26 cellular contexts compared by ENCODE assay signal in genomic region chr7:65907501-65908198, GRCh38. TPM values are rescaled to one million over a fixed set of nuclear protein-coding genes. Genes with fewer than 3 reads are reported as not detected.
DNase-seq lines count a peak whose midpoint lies in the region; ATAC-seq and TF ChIP-seq lines count a peak whose summit lies in the region.
"Had no signal": no experiment of that assay in that cellular context is flagged by ENCODE, and none has a peak within 500 bp of the region (broad histone marks: within the 10 kb centered on the region; RNA-seq: fewer than 3 reads in every experiment).

No MANE protein-coding gene starts in this region.

- peaks cover 9% of the 10 kb centered on the region for H3K4me1 Mint-ChIP-seq in endodermal cell
- H3K4me1 Mint-ChIP-seq: activated naive CD8-positive, alpha-beta T cell treated with anti-CD3 and anti-CD28 coated beads, Interleukin-2, amount 50 U/mL, for 24 hours; T-helper 17 cell had no signal

- no peak overlapping the region for H2AFZ ChIP-seq in MM.1S (ENCODE audit: low read length)

- no peak overlapping the region for H3K9ac ChIP-seq in endodermal cell (ENCODE audit: extremely low read depth, low read length, poor library complexity, severe bottlenecking)
- H3K9ac ChIP-seq in MM.1S (ENCODE audit: low read length), result no peak overlapping the region

- H3K27me3 ChIP-seq in endodermal cell (ENCODE audit: control insufficient read depth, insufficient read depth, low read length, poor library complexity, severe bottlenecking), result no peaks in the 10 kb centered on the region
- no peaks in the 10 kb centered on the region for H3K27me3 ChIP-seq in lower lobe of right lung (ENCODE audit: low read depth)
- no peaks in the 10 kb centered on the region for H3K27me3 ChIP-seq in MM.1S (replicated peaks; ENCODE audit: insufficient read depth, low read length)
- H3K27me3 ChIP-seq: sigmoid colon, thyroid gland had no signal

- H3K36me3 ChIP-seq in endodermal cell (ENCODE audit: control insufficient read depth, insufficient read depth, low read length) (peaks cover 6% of the 10 kb centered on the region), lower lobe of right lung (no peaks in the 10 kb centered on the region), MM.1S (replicated peaks; ENCODE audit: insufficient read depth, low read length) (no peaks in the 10 kb centered on the region)
- H3K36me3 ChIP-seq: sigmoid colon, thyroid gland had no signal

- peak; percentile 15 for DNase-seq in LNCaP clone FGC (ENCODE audit: low read depth)
- peak; percentile 55 for DNase-seq in endodermal cell
- no peak for DNase-seq in lower lobe of right lung
- no peak for DNase-seq in MM.1S
- no peak for DNase-seq in effector CD8-positive, alpha-beta T cell (lab: John Stamatoyannopoulos, UW)
- DNase-seq: activated CD4-positive, alpha-beta T cell treated with anti-CD3 and anti-CD28 coated beads for 48 hours; activated gamma-delta T cell treated with Interleukin-2 at 50 U/mL for 16 hours; activated naive CD8-positive, alpha-beta T cell treated with anti-CD3 and anti-CD28 coated beads, Interleukin-2, amount 50 U/mL, for 24 hours; activated T-cell treated with anti-CD3 and anti-CD28 coated beads, Interleukin-2, amount 50 U/mL, for 24 hours; CD4-positive, alpha-beta T cell; cerebellar nuclear complex; DMS53; GF-D8; H9; immature natural killer cell; left ventricle myocardium superior; NCI-H524 treated with DMSO at 0.1 percent for 48 hours; sigmoid colon; T-helper 17 cell; thyroid gland had no signal

- H3K9me3 ChIP-seq in endodermal cell (ENCODE audit: control insufficient read depth, low read length), result peaks cover 6% of the 10 kb centered on the region
- peaks cover 1% of the 10 kb centered on the region for H3K9me3 ChIP-seq in lower lobe of right lung
- no peaks in the 10 kb centered on the region for H3K9me3 ChIP-seq in MM.1S (replicated peaks; ENCODE audit: insufficient read depth, low read length)
- H3K9me3 ChIP-seq: sigmoid colon, thyroid gland had no signal

- H3K27me3 Mint-ChIP-seq in endodermal cell (ENCODE audit: insufficient read depth), result no peaks in the 10 kb centered on the region
- H3K27me3 Mint-ChIP-seq: activated naive CD8-positive, alpha-beta T cell treated with anti-CD3 and anti-CD28 coated beads, Interleukin-2, amount 50 U/mL, for 24 hours; activated T-cell treated with anti-CD3 and anti-CD28 coated beads, Interleukin-2, amount 50 U/mL, for 24 hours; CD4-positive, alpha-beta T cell; natural killer cell treated with Interleukin-12 subunit alpha and Interleukin-12 subunit beta and Interleukin-15 and Interleukin-18, amount 100 ng/mL, for 72 hours; stimulated activated naive CD8-positive, alpha-beta T cell treated with anti-CD3 and anti-CD28 coated beads, Interleukin-15, Interleukin-2, amounts not matched to agents 100 ng/mL and 50 ng/mL, for 24 hours; T-helper 17 cell had no signal

- no peak overlapping the region for H3K4me3 Mint-ChIP-seq in endodermal cell
- H3K4me3 Mint-ChIP-seq: activated naive CD8-positive, alpha-beta T cell treated with anti-CD3 and anti-CD28 coated beads, Interleukin-2, amount 50 U/mL, for 24 hours; activated T-cell treated with anti-CD3 and anti-CD28 coated beads, Interleukin-2, amount 50 U/mL, for 24 hours; CD4-positive, alpha-beta T cell; H9; immature natural killer cell; natural killer cell treated with Interleukin-12 subunit alpha and Interleukin-12 subunit beta and Interleukin-15 and Interleukin-18, amount 100 ng/mL, for 72 hours; stimulated activated naive CD8-positive, alpha-beta T cell treated with anti-CD3 and anti-CD28 coated beads, Interleukin-15, Interleukin-2, amounts not matched to agents 100 ng/mL and 50 ng/mL, for 24 hours; T-helper 17 cell had no signal

- H3K4me1 ChIP-seq in endodermal cell (ENCODE audit: control insufficient read depth, insufficient read depth, low read length) (no peaks in the 10 kb centered on the region), lower lobe of right lung (peaks cover 18% of the 10 kb centered on the region), MM.1S (ENCODE audit: low read length) (no peaks in the 10 kb centered on the region)

- H3K36me3 Mint-ChIP-seq in endodermal cell (ENCODE audit: low read depth), result peaks cover 12% of the 10 kb centered on the region

- peak; percentile 58 to 90 for ATAC-seq in lower lobe of right lung
- no peak for ATAC-seq in GM18861 (IDR thresholded peaks at IDR 0.05; ENCODE audit: unreplicated experiment)
- no peak for ATAC-seq in GM21717 (IDR thresholded peaks at IDR 0.05; ENCODE audit: unreplicated experiment)
- ATAC-seq: activated naive CD8-positive, alpha-beta T cell treated with anti-CD3 and anti-CD28 coated beads, Interleukin-2, amount 50 U/mL, for 24 hours; left ventricle myocardium superior; natural killer cell treated with Interleukin-12 subunit alpha and Interleukin-12 subunit beta and Interleukin-15 and Interleukin-18, amount 100 ng/mL, for 72 hours; T-helper 17 cell had no signal

- no peak overlapping the region for H3K27ac Mint-ChIP-seq in endodermal cell
- H3K27ac Mint-ChIP-seq: activated naive CD8-positive, alpha-beta T cell treated with anti-CD3 and anti-CD28 coated beads, Interleukin-2, amount 50 U/mL, for 24 hours; activated T-cell treated with anti-CD3 and anti-CD28 coated beads, Interleukin-2, amount 50 U/mL, for 24 hours; CD4-positive, alpha-beta T cell; immature natural killer cell; stimulated activated naive CD8-positive, alpha-beta T cell treated with anti-CD3 and anti-CD28 coated beads, Interleukin-15, Interleukin-2, amounts not matched to agents 100 ng/mL and 50 ng/mL, for 24 hours; T-helper 17 cell had no signal

- H3K27ac ChIP-seq in endodermal cell (ENCODE audit: low read depth, low read length), result no peak overlapping the region
- H3K27ac ChIP-seq in lower lobe of right lung, result peak overlapping the region; percentile 32
- no peak overlapping the region for H3K27ac ChIP-seq in MM.1S (ENCODE audit: low read length)
- H3K27ac ChIP-seq: epithelial cell of prostate, RWPE1, sigmoid colon, thyroid gland had no signal

- intact Hi-C loops in lower lobe of right lung (cut with DNase I), result no loop called here

- 84 to 86% methylated on average over 6 of the region's 6 CpGs for WGBS in endodermal cell (ENCODE audit: insufficient coverage in 1 of 2, insufficient read length in 1 of 2), 2 experiments

- H3K4me2 ChIP-seq in MM.1S (ENCODE audit: low read depth, low read length), result no peak overlapping the region

- no peaks in the 10 kb centered on the region for H3K9me2 ChIP-seq in MM.1S (replicated peaks; ENCODE audit: insufficient read depth, low read length)

- peaks cover 61% of the 10 kb centered on the region for H3K79me2 ChIP-seq in MM.1S (ENCODE audit: low read length)

- no peak for TF ChIP-seq CTCF in LNCaP clone FGC (IDR thresholded peaks at IDR 0.05; ENCODE audit: control insufficient read depth, extremely low read depth, insufficient read depth)
- TF ChIP-seq CTCF in endodermal cell (conservative IDR thresholded peaks at IDR 0.05), result no peak
- TF ChIP-seq CTCF in lower lobe of right lung (IDR thresholded peaks at IDR 0.05), result no peak
- TF ChIP-seq CTCF in MM.1S (IDR thresholded peaks at IDR 0.05; ENCODE audit: low read length), result no peak

- no peak overlapping the region for H3K4me3 ChIP-seq in LNCaP clone FGC (ENCODE audit: low read depth, low read length)
- H3K4me3 ChIP-seq in endodermal cell (ENCODE audit: low read length), result no peak overlapping the region
- H3K4me3 ChIP-seq in lower lobe of right lung, result no peak overlapping the region
- no peak overlapping the region for H3K4me3 ChIP-seq in MM.1S (ENCODE audit: low read length)
- H3K4me3 ChIP-seq: sigmoid colon, thyroid gland had no signal

- no peaks in the 10 kb centered on the region for H3F3A ChIP-seq in MM.1S (ENCODE audit: insufficient read depth, low read length)

- H4K20me1 ChIP-seq in MM.1S (ENCODE audit: insufficient read depth, low read length), result no peaks in the 10 kb centered on the region

- H3K9me3 Mint-ChIP-seq in endodermal cell, result peaks cover 15% of the 10 kb centered on the region
- H3K9me3 Mint-ChIP-seq: activated T-cell treated with anti-CD3 and anti-CD28 coated beads, Interleukin-2, amount 50 U/mL, for 24 hours; CD4-positive, alpha-beta T cell; natural killer cell treated with Interleukin-12 subunit alpha and Interleukin-12 subunit beta and Interleukin-15 and Interleukin-18, amount 100 ng/mL, for 72 hours had no signal

RNA-seq across cellular contexts. Expression of gene VKORC1L1, which starts 34.8 kb away (rescaled TPM):
- total RNA-seq in endodermal cell (10 to 100 TPM; 20.7 to 24.7 TPM), lower lobe of right lung (35.2 TPM)
- 30.1 TPM for polyA plus RNA-seq in endodermal cell (2013, experiment 1 of 2)
- 28.2 TPM for polyA plus RNA-seq in endodermal cell (2013, experiment 2 of 2)

Comparison
In these comparisons a context has a peak if more than half of its experiments do, and no peak if none do; other contexts are left out.
1. DNase-seq: peak in LNCaP clone FGC (single experiment) and endodermal cell (single experiment); none in lower lobe of right lung (single experiment), MM.1S (single experiment) and effector CD8-positive, alpha-beta T cell (single experiment).
2. ATAC-seq: peak in lower lobe of right lung (2 of 2); none in GM18861 (single experiment) and GM21717 (single experiment).